Comparison of ENCODE assay signal across 9 cellular contexts in genomic region chr19:10662384-10663251, GRCh38. TPM values are rescaled to one million over a fixed set of nuclear protein-coding genes. Genes with fewer than 3 reads are reported as not detected.
DNase-seq lines count a peak whose midpoint lies in the region; ATAC-seq and TF ChIP-seq lines count a peak whose summit lies in the region.
"Had no signal": no experiment of that assay in that cellular context is flagged by ENCODE, and none has a peak within 500 bp of the region (broad histone marks: within the 10 kb centered on the region; RNA-seq: fewer than 3 reads in every experiment).

No MANE protein-coding gene starts in this region.

- ATAC-seq in DND-41 (ENCODE audit: insufficient read depth, low read depth) (peak; percentile 15; the same call in 1 of the 3 replicates), HG03025 (IDR thresholded peaks at IDR 0.05; ENCODE audit: low FRiP score, unreplicated experiment) (no peak)
- ATAC-seq: pancreas had no signal

- peaks cover 23% of the 10 kb centered on the region for H3K4me1 ChIP-seq in DND-41 (ENCODE audit: insufficient read depth, low read length)
- H3K4me1 ChIP-seq in OCI-LY1 (ENCODE audit: insufficient read depth, low read length, severe bottlenecking): peaks cover 67% of the 10 kb centered on the region
- peaks cover 30% of the 10 kb centered on the region for H3K4me1 ChIP-seq in osteoblast (ENCODE audit: insufficient read depth, low read length)

- H3K27me3 ChIP-seq in DND-41 (ENCODE audit: insufficient read depth, low read length, poor library complexity): no peaks in the 10 kb centered on the region
- no peaks in the 10 kb centered on the region for H3K27me3 ChIP-seq in OCI-LY1 (ENCODE audit: insufficient read depth, low read length)
- no peaks in the 10 kb centered on the region for H3K27me3 ChIP-seq in osteoblast (ENCODE audit: insufficient read depth, low read length)
- H3K27me3 ChIP-seq: pancreas had no signal

- peaks cover 100% of the 10 kb centered on the region for H3K79me2 ChIP-seq in DND-41 (ENCODE audit: insufficient read depth, low read length)
- peaks cover 99% of the 10 kb centered on the region for H3K79me2 ChIP-seq in OCI-LY1 (ENCODE audit: insufficient read depth, low read length)
- peaks cover 100% of the 10 kb centered on the region for H3K79me2 ChIP-seq in osteoblast (ENCODE audit: insufficient read depth, low read length)

- H3K9me2 ChIP-seq in OCI-LY1 (ENCODE audit: low read depth, low read length): no peaks in the 10 kb centered on the region

- no peaks in the 10 kb centered on the region for H3K9me3 ChIP-seq in DND-41 (ENCODE audit: insufficient read depth, low read length, severe bottlenecking)
- H3K9me3 ChIP-seq in OCI-LY1 (ENCODE audit: low read length): no peaks in the 10 kb centered on the region
- H3K9me3 ChIP-seq in osteoblast (ENCODE audit: low read depth, low read length): no peaks in the 10 kb centered on the region
- H3K9me3 ChIP-seq: pancreas had no signal

- H2AFZ ChIP-seq in DND-41 (ENCODE audit: low read depth, low read length): no peak overlapping the region
- no peak overlapping the region for H2AFZ ChIP-seq in OCI-LY1 (ENCODE audit: low read length)
- no peak overlapping the region for H2AFZ ChIP-seq in osteoblast (ENCODE audit: low read length)

- no peak for TF ChIP-seq CTCF in DND-41 (IDR thresholded peaks at IDR 0.05; ENCODE audit: borderline replicate concordance, extremely low read depth, low read length, poor library complexity, severe bottlenecking)
- no peak for TF ChIP-seq CTCF in OCI-LY1 (IDR thresholded peaks at IDR 0.05; ENCODE audit: low read length)
- no peak for TF ChIP-seq CTCF in osteoblast (IDR thresholded peaks at IDR 0.05; ENCODE audit: extremely low read depth, low read depth, low read length)

- H3K36me3 ChIP-seq in DND-41 (ENCODE audit: insufficient read depth, low read length) (peaks cover 75% of the 10 kb centered on the region), OCI-LY1 (ENCODE audit: insufficient read depth, low read length) (peaks cover 49% of the 10 kb centered on the region), osteoblast (ENCODE audit: insufficient read depth, low read length) (peaks cover 32% of the 10 kb centered on the region)
- H3K36me3 ChIP-seq: pancreas had no signal

- H4K20me1 ChIP-seq in DND-41 (ENCODE audit: insufficient read depth, low read length): peaks cover 97% of the 10 kb centered on the region
- H4K20me1 ChIP-seq in OCI-LY1 (ENCODE audit: insufficient read depth, low read length): peaks cover 3% of the 10 kb centered on the region; the same call in 1 of the 2 replicates
- H4K20me1 ChIP-seq in osteoblast (ENCODE audit: insufficient read depth, low read length): peaks cover 90% of the 10 kb centered on the region

- no peak overlapping the region for H3K4me2 ChIP-seq in DND-41 (ENCODE audit: insufficient read depth, low read length)
- peak overlapping the region; percentile 74 for H3K4me2 ChIP-seq in OCI-LY1 (ENCODE audit: low read length)
- peak overlapping the region; percentile 65 for H3K4me2 ChIP-seq in osteoblast (ENCODE audit: insufficient read depth, low read length)

- no peak overlapping the region for H3K9ac ChIP-seq in DND-41 (ENCODE audit: low read depth, low read length)
- H3K9ac ChIP-seq in OCI-LY1 (ENCODE audit: low read length): peak overlapping the region; percentile 48; the same call in 1 of the 2 replicates

- no peak for DNase-seq in DND-41
- peak in 8 of 61 donors; percentile 7 to 62 (median 14) for DNase-seq in caudate nucleus (lab: John Stamatoyannopoulos, UW)
- DNase-seq in osteoblast (ENCODE audit: insufficient read length, low spot score, missing footprints): no peak
- no peak for DNase-seq in NCI-H774 (lab: John Stamatoyannopoulos, UW)
- DNase-seq in SW480 (ENCODE audit: low spot score): no peak
- no peak for DNase-seq in NCI-H2107 treated with DMSO at 0.1 percent for 48 hours (lab: John Stamatoyannopoulos, UW; ENCODE audit: unreplicated experiment)
- DNase-seq: pancreas had no signal

- H3F3A ChIP-seq in OCI-LY1 (ENCODE audit: insufficient read depth, low read length): no peaks in the 10 kb centered on the region

- H3K4me3 ChIP-seq in DND-41 (ENCODE audit: low read depth in 1 of 2, low read length in 2 of 2): no peak overlapping the region
- peak overlapping the region; percentile 46 for H3K4me3 ChIP-seq in OCI-LY1 (ENCODE audit: low read depth, low read length, poor library complexity, severe bottlenecking)
- peak overlapping the region; percentile 28 for H3K4me3 ChIP-seq in osteoblast (ENCODE audit: insufficient read depth, low read length)
- H3K4me3 ChIP-seq: pancreas had no signal

- H3K27ac ChIP-seq in DND-41 (ENCODE audit: low read length) (no peak overlapping the region), OCI-LY1 (ENCODE audit: low read depth, low read length, poor library complexity, severe bottlenecking) (peak overlapping the region; percentile 87), caudate nucleus (ENCODE audit: low read depth, low read length) (peak overlapping the region; percentile 23), osteoblast (ENCODE audit: low read depth, low read length) (peak overlapping the region; percentile 79)
- H3K27ac ChIP-seq: pancreas had no signal

RNA-seq across cellular contexts. Expression of gene ILF3, which starts 8.5 kb away (rescaled TPM):
- 105 and 107 TPM in 2 replicates for total RNA-seq in osteoblast

RNA-seq across cellular contexts. Expression of gene SLC44A2, which starts 37.3 kb away (rescaled TPM):
- total RNA-seq in osteoblast: 43.0 and 49.9 TPM in 2 replicates

RNA-seq across cellular contexts. Expression of gene QTRT1, which starts 38.6 kb away (rescaled TPM):
- 34.0 and 36.5 TPM in 2 replicates for total RNA-seq in osteoblast

RNA-seq across cellular contexts. Expression of gene DNM2, which starts 55.3 kb away (rescaled TPM):
- total RNA-seq in osteoblast: 89.6 and 102 TPM in 2 replicates

Comparison
In these comparisons a context has a peak if more than half of its experiments do, and no peak if none do; other contexts are left out.
1. H3K4me3 ChIP-seq: peak in OCI-LY1 (single experiment) and osteoblast (single experiment); none in DND-41 (0 of 2).